8 cellular contexts compared by ENCODE assay signal in genomic region chr5:102865510-102866314, GRCh38.
A peak's percentile ranks its signal among the peaks of the same experiment; 100 is the strongest.
DNase-seq lines count a peak whose midpoint lies in the region; ATAC-seq, FAIRE-seq and TF ChIP-seq lines count a peak whose summit lies in the region.

No MANE protein-coding gene starts in this region.

- H3K4me2 ChIP-seq in parathyroid adenoma (ENCODE audit: low read length) = peak overlapping the region; percentile 90

- H3K9me3 Mint-ChIP-seq in CD4-positive, CD25-positive, alpha-beta regulatory T cell = peaks cover 0 to 10% (median 0%) of the 10 kb centered on the region in 7 donors

- H3K27ac Mint-ChIP-seq in CD4-positive, CD25-positive, alpha-beta regulatory T cell = peak overlapping the region in 1 of 3 donors; percentile 28

- H3K4me3 ChIP-seq in CD4-positive, CD25-positive, alpha-beta regulatory T cell (ENCODE audit: low read depth, low read length) = no peak overlapping the region
- H3K4me3 ChIP-seq in left ventricle myocardium inferior (peak overlapping the region; percentile 78), parathyroid adenoma (ENCODE audit: low read depth, low read length) (peak overlapping the region; percentile 78)

- FAIRE-seq in urothelium cell line (lab: Jason Lieb, UNC) = no peak

- H3K27me3 ChIP-seq in CD4-positive, CD25-positive, alpha-beta regulatory T cell (ENCODE audit: control insufficient read depth, insufficient read depth, low read length) = peaks cover 2% of the 10 kb centered on the region
- H3K27me3 ChIP-seq in left ventricle myocardium inferior (ENCODE audit: low read depth) (no peaks in the 10 kb centered on the region), parathyroid adenoma (ENCODE audit: control insufficient read depth, insufficient read depth, low read length) (no peaks in the 10 kb centered on the region)

- H3K4me1 Mint-ChIP-seq in CD4-positive, CD25-positive, alpha-beta regulatory T cell = peaks cover 10 to 22% (median 20%) of the 10 kb centered on the region in 4 donors

- H3K9ac ChIP-seq in parathyroid adenoma = peak overlapping the region; percentile 20

- peak overlapping the region; percentile 56 to 79 (median 66) for H3K4me3 Mint-ChIP-seq in CD4-positive, CD25-positive, alpha-beta regulatory T cell

- peak overlapping the region; percentile 74 for H2AFZ ChIP-seq in parathyroid adenoma

- H3K9me3 ChIP-seq in CD4-positive, CD25-positive, alpha-beta regulatory T cell (ENCODE audit: control insufficient read depth in 2 of 2, low read length in 2 of 2) = no peaks in the 10 kb centered on the region
- H3K9me3 ChIP-seq in left ventricle myocardium inferior (replicated peaks) = peaks cover 5% of the 10 kb centered on the region
- no peaks in the 10 kb centered on the region for H3K9me3 ChIP-seq in parathyroid adenoma (ENCODE audit: control insufficient read depth, low read length)

- peak in 1 of 3 donors; percentile 25 for DNase-seq in CD4-positive, CD25-positive, alpha-beta regulatory T cell
- DNase-seq in RPMI7951 (ENCODE audit: low read depth) (peak; percentile 87), amygdala (lab: John Stamatoyannopoulos, UW) (peak in 44 of 56 donors; percentile 5 to 67 (median 34)), left ventricle myocardium inferior (peak; percentile 82), urothelium cell line (ENCODE audit: low spot score) (peak; percentile 35)

- peak; percentile 50 to 74 for ATAC-seq in CD4-positive, CD25-positive, alpha-beta regulatory T cell (ENCODE audit: low read depth in 2 of 2)
- ATAC-seq in GM19372 (IDR thresholded peaks at IDR 0.05; ENCODE audit: low read depth, unreplicated experiment) = peak; percentile 66
- ATAC-seq in HG03432 (IDR thresholded peaks at IDR 0.05; ENCODE audit: unreplicated experiment) = peak; percentile 81

- no peak overlapping the region for H3K27ac ChIP-seq in CD4-positive, CD25-positive, alpha-beta regulatory T cell (ENCODE audit: insufficient read depth, low read length, poor library complexity, severe bottlenecking)
- H3K27ac ChIP-seq in left ventricle myocardium inferior (replicated peaks) (peak overlapping the region; percentile 95), parathyroid adenoma (peak overlapping the region; percentile 72)

- TF ChIP-seq CTCF in left ventricle myocardium inferior (IDR thresholded peaks at IDR 0.05; ENCODE audit: borderline replicate concordance) = no peak
- TF ChIP-seq CTCF in parathyroid adenoma (IDR thresholded peaks at IDR 0.05) = no peak

- H3K36me3 Mint-ChIP-seq in CD4-positive, CD25-positive, alpha-beta regulatory T cell = peaks cover 21% of the 10 kb centered on the region

- intact Hi-C loops in left ventricle myocardium inferior (cut with micrococcal nuclease) = no loop called here

- H3K4me1 ChIP-seq in CD4-positive, CD25-positive, alpha-beta regulatory T cell (ENCODE audit: control insufficient read depth, insufficient read depth, low read length, poor library complexity, severe bottlenecking) = peaks cover 10% of the 10 kb centered on the region
- H3K4me1 ChIP-seq in left ventricle myocardium inferior = peaks cover 85% of the 10 kb centered on the region
- peaks cover 9% of the 10 kb centered on the region for H3K4me1 ChIP-seq in parathyroid adenoma

- no peaks in the 10 kb centered on the region for H3K79me2 ChIP-seq in parathyroid adenoma

- peaks cover 14% of the 10 kb centered on the region for H3K27me3 Mint-ChIP-seq in CD4-positive, CD25-positive, alpha-beta regulatory T cell

- peaks cover 9% of the 10 kb centered on the region for H3K36me3 ChIP-seq in CD4-positive, CD25-positive, alpha-beta regulatory T cell (ENCODE audit: control insufficient read depth, insufficient read depth, low read length)
- H3K36me3 ChIP-seq in left ventricle myocardium inferior = peaks cover 9% of the 10 kb centered on the region
- no peaks in the 10 kb centered on the region for H3K36me3 ChIP-seq in parathyroid adenoma (ENCODE audit: control insufficient read depth, insufficient read depth, low read length)
